1 cellular context compared by ENCODE assay signal in the genomic region with DNA sequence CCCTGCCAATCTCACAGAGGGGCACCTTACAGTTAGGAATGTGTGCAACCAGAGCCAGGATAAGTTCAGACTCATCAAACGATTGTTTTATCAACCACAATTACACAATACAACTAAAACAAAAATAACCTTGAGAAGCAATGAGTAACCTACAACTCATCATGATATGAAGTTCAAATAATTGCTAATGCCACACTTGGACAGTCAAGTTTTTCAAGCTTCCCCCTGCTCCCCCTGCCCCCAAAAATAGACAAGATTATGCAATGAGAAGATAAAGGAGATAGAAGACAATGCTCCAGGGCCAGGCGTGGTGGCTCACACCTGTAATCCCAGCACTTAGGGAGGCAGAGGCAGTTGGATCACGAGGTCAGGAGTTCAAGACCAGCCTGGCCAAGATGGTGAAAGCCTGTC.
A peak's percentile ranks its signal among the peaks of the same experiment; 100 is the strongest.
TF ChIP-seq lines count a peak whose summit lies in the region.

No MANE protein-coding gene starts in this region.

TF ChIP-seq in HepG2, 621 proteins besides CTCF, POLR2A, EP300 and RAD21 (continued from another document and continues in another):
- TF ChIP-seq ZNF766 (CRISPR knock-in tag; IDR thresholded peaks at IDR 0.05; ENCODE audit: borderline replicate concordance) (no peak), HMG20B (CRISPR knock-in tag; conservative IDR thresholded peaks at IDR 0.05) (0 out of 2 replicates have a peak, but pooled peaks have one; percentile 23), ETS1 (CRISPR knock-in tag; IDR thresholded peaks at IDR 0.05) (no peak), ZNF549 (CRISPR knock-in tag; IDR thresholded peaks at IDR 0.05) (no peak), ZBTB7A (CRISPR knock-in tag; IDR thresholded peaks at IDR 0.05) (no peak), AHR (CRISPR knock-in tag; IDR thresholded peaks at IDR 0.05) (no peak), SOX13 (IDR thresholded peaks at IDR 0.05) (peak; percentile 66; the same call in 1 of the 2 replicates), SOX13 (CRISPR knock-in tag; conservative IDR thresholded peaks at IDR 0.05 in 1 of 2, IDR thresholded peaks at IDR 0.05 in 1 of 2) (peak in 1 of 2 experiments; percentile 94; a peak in 2 of 4 replicates), ZNF12 (CRISPR knock-in tag; IDR thresholded peaks at IDR 0.05) (no peak; the same call in 1 of the 2 replicates), HNF4A (CRISPR knock-in tag; IDR thresholded peaks at IDR 0.05) (peak; percentile 55; the same call in 1 of the 2 replicates), ZNF44 (CRISPR knock-in tag; IDR thresholded peaks at IDR 0.05) (no peak), ZNF691 (CRISPR knock-in tag; IDR thresholded peaks at IDR 0.05; ENCODE audit: borderline replicate concordance, low read depth) (no peak), NFKB2 (CRISPR knock-in tag; IDR thresholded peaks at IDR 0.05; ENCODE audit: borderline replicate concordance) (no peak), POLR2AphosphoS5 (IDR thresholded peaks at IDR 0.05; ENCODE audit: low read depth, low read length) (no peak), ZNF512 (CRISPR knock-in tag; IDR thresholded peaks at IDR 0.05) (no peak), FOXA1 (IDR thresholded peaks at IDR 0.05) (no peak), FOXA1 (CRISPR knock-in tag; IDR thresholded peaks at IDR 0.05) (peak; percentile 3; the same call in 1 of the 2 replicates), FOXJ3 (CRISPR knock-in tag; IDR thresholded peaks at IDR 0.05; ENCODE audit: borderline replicate concordance) (peak; percentile 43; the same call in 1 of the 2 replicates), SAFB2 (CRISPR knock-in tag; IDR thresholded peaks at IDR 0.05; ENCODE audit: borderline replicate concordance, low read depth) (no peak), ZBTB20 (CRISPR knock-in tag; IDR thresholded peaks at IDR 0.05; ENCODE audit: borderline replicate concordance, low read depth) (no peak; the same call in 1 of the 2 replicates), KLF16 (CRISPR knock-in tag; IDR thresholded peaks at IDR 0.05) (no peak; a peak in 1 of 4 replicates), ZBTB37 (CRISPR knock-in tag; IDR thresholded peaks at IDR 0.05) (no peak), ZNF816 (CRISPR knock-in tag; IDR thresholded peaks at IDR 0.05; ENCODE audit: borderline replicate concordance) (no peak), ZNF639 (CRISPR knock-in tag; conservative IDR thresholded peaks at IDR 0.05) (no peak), LCORL (IDR thresholded peaks at IDR 0.05) (no peak), LCORL (CRISPR knock-in tag; IDR thresholded peaks at IDR 0.05) (no peak), ZSCAN5A (CRISPR knock-in tag; IDR thresholded peaks at IDR 0.05; ENCODE audit: borderline replicate concordance) (no peak), SRF (IDR thresholded peaks at IDR 0.05; ENCODE audit: low read depth, low read length) (no peak), HNRNPK (IDR thresholded peaks at IDR 0.05; ENCODE audit: low read depth, low read length, poor library complexity, severe bottlenecking) (no peak), KDM1A (CRISPR knock-in tag; IDR thresholded peaks at IDR 0.05) (peak; percentile 83; the same call in 1 of the 2 replicates), ZNF33A (CRISPR knock-in tag; IDR thresholded peaks at IDR 0.05; ENCODE audit: borderline replicate concordance) (no peak), ETV6 (CRISPR knock-in tag; conservative IDR thresholded peaks at IDR 0.05) (no peak), NCOA1 (CRISPR knock-in tag; IDR thresholded peaks at IDR 0.05) (no peak), TSC22D2 (CRISPR knock-in tag; IDR thresholded peaks at IDR 0.05; ENCODE audit: borderline replicate concordance) (peak; percentile 42; the same call in 1 of the 2 replicates), ZNF382 (CRISPR knock-in tag; IDR thresholded peaks at IDR 0.05; ENCODE audit: borderline replicate concordance) (no peak), SRSF9 (IDR thresholded peaks at IDR 0.05; ENCODE audit: borderline replicate concordance, insufficient read depth, low read depth, low read length, poor library complexity, severe bottlenecking) (no peak), ETV5 (CRISPR knock-in tag; IDR thresholded peaks at IDR 0.05; ENCODE audit: borderline replicate concordance) (no peak), ZNF746 (CRISPR knock-in tag; IDR thresholded peaks at IDR 0.05) (no peak), ZSCAN20 (CRISPR knock-in tag; IDR thresholded peaks at IDR 0.05; ENCODE audit: borderline replicate concordance) (no peak)
- TF ChIP-seq, protein P1, sequence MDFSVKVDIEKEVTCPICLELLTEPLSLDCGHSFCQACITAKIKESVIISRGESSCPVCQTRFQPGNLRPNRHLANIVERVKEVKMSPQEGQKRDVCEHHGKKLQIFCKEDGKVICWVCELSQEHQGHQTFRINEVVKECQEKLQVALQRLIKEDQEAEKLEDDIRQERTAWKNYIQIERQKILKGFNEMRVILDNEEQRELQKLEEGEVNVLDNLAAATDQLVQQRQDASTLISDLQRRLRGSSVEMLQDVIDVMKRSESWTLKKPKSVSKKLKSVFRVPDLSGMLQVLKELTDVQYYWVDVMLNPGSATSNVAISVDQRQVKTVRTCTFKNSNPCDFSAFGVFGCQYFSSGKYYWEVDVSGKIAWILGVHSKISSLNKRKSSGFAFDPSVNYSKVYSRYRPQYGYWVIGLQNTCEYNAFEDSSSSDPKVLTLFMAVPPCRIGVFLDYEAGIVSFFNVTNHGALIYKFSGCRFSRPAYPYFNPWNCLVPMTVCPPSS (IDR thresholded peaks at IDR 0.05): no peak
- TF ChIP-seq, protein P2, sequence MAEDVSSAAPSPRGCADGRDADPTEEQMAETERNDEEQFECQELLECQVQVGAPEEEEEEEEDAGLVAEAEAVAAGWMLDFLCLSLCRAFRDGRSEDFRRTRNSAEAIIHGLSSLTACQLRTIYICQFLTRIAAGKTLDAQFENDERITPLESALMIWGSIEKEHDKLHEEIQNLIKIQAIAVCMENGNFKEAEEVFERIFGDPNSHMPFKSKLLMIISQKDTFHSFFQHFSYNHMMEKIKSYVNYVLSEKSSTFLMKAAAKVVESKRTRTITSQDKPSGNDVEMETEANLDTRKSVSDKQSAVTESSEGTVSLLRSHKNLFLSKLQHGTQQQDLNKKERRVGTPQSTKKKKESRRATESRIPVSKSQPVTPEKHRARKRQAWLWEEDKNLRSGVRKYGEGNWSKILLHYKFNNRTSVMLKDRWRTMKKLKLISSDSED (CRISPR knock-in tag; IDR thresholded peaks at IDR 0.05): no peak
- TF ChIP-seq, protein P3, sequence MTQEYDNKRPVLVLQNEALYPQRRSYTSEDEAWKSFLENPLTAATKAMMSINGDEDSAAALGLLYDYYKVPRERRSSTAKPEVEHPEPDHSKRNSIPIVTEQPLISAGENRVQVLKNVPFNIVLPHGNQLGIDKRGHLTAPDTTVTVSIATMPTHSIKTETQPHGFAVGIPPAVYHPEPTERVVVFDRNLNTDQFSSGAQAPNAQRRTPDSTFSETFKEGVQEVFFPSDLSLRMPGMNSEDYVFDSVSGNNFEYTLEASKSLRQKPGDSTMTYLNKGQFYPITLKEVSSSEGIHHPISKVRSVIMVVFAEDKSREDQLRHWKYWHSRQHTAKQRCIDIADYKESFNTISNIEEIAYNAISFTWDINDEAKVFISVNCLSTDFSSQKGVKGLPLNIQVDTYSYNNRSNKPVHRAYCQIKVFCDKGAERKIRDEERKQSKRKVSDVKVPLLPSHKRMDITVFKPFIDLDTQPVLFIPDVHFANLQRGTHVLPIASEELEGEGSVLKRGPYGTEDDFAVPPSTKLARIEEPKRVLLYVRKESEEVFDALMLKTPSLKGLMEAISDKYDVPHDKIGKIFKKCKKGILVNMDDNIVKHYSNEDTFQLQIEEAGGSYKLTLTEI (CRISPR knock-in tag; conservative IDR thresholded peaks at IDR 0.05): no peak
- TF ChIP-seq, protein P4, sequence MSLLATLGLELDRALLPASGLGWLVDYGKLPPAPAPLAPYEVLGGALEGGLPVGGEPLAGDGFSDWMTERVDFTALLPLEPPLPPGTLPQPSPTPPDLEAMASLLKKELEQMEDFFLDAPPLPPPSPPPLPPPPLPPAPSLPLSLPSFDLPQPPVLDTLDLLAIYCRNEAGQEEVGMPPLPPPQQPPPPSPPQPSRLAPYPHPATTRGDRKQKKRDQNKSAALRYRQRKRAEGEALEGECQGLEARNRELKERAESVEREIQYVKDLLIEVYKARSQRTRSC (CRISPR knock-in tag; IDR thresholded peaks at IDR 0.05; ENCODE audit: low read depth): no peak
- TF ChIP-seq, protein P5, sequence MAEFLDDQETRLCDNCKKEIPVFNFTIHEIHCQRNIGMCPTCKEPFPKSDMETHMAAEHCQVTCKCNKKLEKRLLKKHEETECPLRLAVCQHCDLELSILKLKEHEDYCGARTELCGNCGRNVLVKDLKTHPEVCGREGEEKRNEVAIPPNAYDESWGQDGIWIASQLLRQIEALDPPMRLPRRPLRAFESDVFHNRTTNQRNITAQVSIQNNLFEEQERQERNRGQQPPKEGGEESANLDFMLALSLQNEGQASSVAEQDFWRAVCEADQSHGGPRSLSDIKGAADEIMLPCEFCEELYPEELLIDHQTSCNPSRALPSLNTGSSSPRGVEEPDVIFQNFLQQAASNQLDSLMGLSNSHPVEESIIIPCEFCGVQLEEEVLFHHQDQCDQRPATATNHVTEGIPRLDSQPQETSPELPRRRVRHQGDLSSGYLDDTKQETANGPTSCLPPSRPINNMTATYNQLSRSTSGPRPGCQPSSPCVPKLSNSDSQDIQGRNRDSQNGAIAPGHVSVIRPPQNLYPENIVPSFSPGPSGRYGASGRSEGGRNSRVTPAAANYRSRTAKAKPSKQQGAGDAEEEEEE (CRISPR knock-in tag; IDR thresholded peaks at IDR 0.05; ENCODE audit: borderline replicate concordance): no peak
